12 cellular contexts compared by ENCODE assay signal in genomic region chr15:86183765-86184491, GRCh38.
A peak's percentile ranks its signal among the peaks of the same experiment; 100 is the strongest.
DNase-seq lines count a peak whose midpoint lies in the region; ATAC-seq lines count a peak whose summit lies in the region.
"Had no signal": no experiment of that assay in that cellular context is flagged by ENCODE, and none has a peak within 500 bp of the region (broad histone marks: within the 10 kb centered on the region; RNA-seq: fewer than 3 reads in every experiment).

No MANE protein-coding gene starts in this region.

- no peak for ATAC-seq in right cardiac atrium
- ATAC-seq: left colon had no signal

- no peak overlapping the region for H3K27ac ChIP-seq in right cardiac atrium (ENCODE audit: low read length)
- H3K27ac ChIP-seq: neutrophil had no signal

- in situ Hi-C loops in SK-MEL-5 (cut with HindIII; ENCODE audit: low pct_unique_long_range_greater_than_20kb, low sequenced_read_pairs): no loop called here

- intact Hi-C loops in right cardiac atrium (cut with DNase I): no loop called here

- H3K4me3 ChIP-seq in right cardiac atrium (ENCODE audit: low read length): no peak overlapping the region

- no peaks in the 10 kb centered on the region for H3K4me1 ChIP-seq in right cardiac atrium (ENCODE audit: control insufficient read depth, insufficient read depth, low read length)

- DNase-seq in activated T-cell treated with anti-CD3 and anti-CD28 coated beads for 24 hours (ENCODE audit: low read depth) (peak; percentile 7), activated T-cell treated with anti-CD3 and anti-CD28 coated beads for 4 hours (no peak), SK-MEL-5 (ENCODE audit: low read depth, low spot score) (peak; percentile 35), middle frontal gyrus (ENCODE audit: extremely low spot score, low spot score) (peak; percentile 34), SIG-M5 (lab: John Stamatoyannopoulos, UW) (no peak), right cardiac atrium (no peak), NCI-H2227 (lab: John Stamatoyannopoulos, UW; ENCODE audit: unreplicated experiment) (no peak)
- peak; percentile 0 for DNase-seq in stimulated activated CD8-positive, alpha-beta memory T cell treated with anti-CD3 and anti-CD28 coated beads, Interleukin-7, amount 100 ng/mL, for 24 hours (ENCODE audit: low read depth)
- DNase-seq: activated CD8-positive, alpha-beta memory T cell treated with anti-CD3 and anti-CD28 coated beads, Interleukin-2, amount 50 U/mL, for 4 hours; EL; left colon had no signal

- H3K27me3 ChIP-seq in right cardiac atrium (ENCODE audit: control insufficient read depth, insufficient read depth): no peaks in the 10 kb centered on the region
- H3K27me3 ChIP-seq: neutrophil had no signal

- H3K9me3 ChIP-seq in right cardiac atrium (ENCODE audit: control insufficient read depth, low read length): no peaks in the 10 kb centered on the region
- H3K9me3 ChIP-seq: neutrophil had no signal

- WGBS in right cardiac atrium: 59% methylated on average over 6 of the region's 6 CpGs

Comparison
In these comparisons a context has a peak if more than half of its experiments do, and no peak if none do; other contexts are left out.
1. DNase-seq: peak in activated T-cell treated with anti-CD3 and anti-CD28 coated beads for 24 hours (single experiment), SK-MEL-5 (single experiment), middle frontal gyrus (single experiment) and stimulated activated CD8-positive, alpha-beta memory T cell treated with anti-CD3 and anti-CD28 coated beads, Interleukin-7, amount 100 ng/mL, for 24 hours (single experiment); none in activated T-cell treated with anti-CD3 and anti-CD28 coated beads for 4 hours (single experiment), SIG-M5 (single experiment), right cardiac atrium (0 of 3) and NCI-H2227 (single experiment).